Comparison of ENCODE assay signal across 8 cellular contexts in the genomic region with DNA sequence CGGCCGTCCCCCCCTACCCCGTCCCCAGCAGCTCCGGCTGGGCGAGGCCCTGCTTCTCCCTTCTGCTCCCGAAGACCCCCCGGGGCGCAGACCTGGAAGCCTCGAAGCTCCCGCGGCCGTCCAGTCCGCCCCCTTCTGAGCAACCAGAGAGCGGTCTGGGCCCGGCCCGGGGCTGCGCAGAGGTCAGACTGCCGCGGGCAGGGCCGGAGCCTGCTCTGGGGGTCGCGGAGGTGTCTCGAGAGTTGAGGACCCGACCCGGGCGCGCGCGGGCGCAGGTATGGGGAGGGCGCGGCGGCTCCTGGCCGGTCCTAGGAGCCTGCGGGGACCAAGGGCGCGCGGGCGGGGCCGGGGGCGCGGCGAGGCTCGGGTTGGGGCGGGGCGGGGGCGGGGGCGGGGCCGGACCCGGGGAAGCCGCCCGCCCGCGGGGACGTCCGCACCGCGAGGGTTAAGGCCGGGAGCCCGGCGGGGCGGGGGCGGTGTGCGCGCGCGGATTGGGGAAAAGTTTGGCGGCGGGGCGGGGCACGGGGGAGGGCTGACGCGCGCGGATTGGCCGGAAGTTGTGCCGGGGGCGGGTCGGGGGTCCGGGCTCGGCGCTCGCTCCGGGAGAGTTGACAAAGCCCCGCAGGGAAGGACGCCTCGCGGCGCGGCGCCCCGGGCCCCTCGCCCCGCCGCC. TPM values are rescaled to one million over a fixed set of nuclear protein-coding genes. Genes with fewer than 3 reads are reported as not detected.
DNase-seq lines count a peak whose midpoint lies in the region; ATAC-seq, FAIRE-seq and TF ChIP-seq lines count a peak whose summit lies in the region.

A gene with protein sequence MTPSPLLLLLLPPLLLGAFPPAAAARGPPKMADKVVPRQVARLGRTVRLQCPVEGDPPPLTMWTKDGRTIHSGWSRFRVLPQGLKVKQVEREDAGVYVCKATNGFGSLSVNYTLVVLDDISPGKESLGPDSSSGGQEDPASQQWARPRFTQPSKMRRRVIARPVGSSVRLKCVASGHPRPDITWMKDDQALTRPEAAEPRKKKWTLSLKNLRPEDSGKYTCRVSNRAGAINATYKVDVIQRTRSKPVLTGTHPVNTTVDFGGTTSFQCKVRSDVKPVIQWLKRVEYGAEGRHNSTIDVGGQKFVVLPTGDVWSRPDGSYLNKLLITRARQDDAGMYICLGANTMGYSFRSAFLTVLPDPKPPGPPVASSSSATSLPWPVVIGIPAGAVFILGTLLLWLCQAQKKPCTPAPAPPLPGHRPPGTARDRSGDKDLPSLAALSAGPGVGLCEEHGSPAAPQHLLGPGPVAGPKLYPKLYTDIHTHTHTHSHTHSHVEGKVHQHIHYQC (plus strand): TSS at position 605 of the 673 bp plus-strand sequence. CDS start 860 bp downstream, outside the sequence.

- no peaks in the 10 kb centered on the region for H3F3A ChIP-seq in Loucy (ENCODE audit: low read depth)

- TF ChIP-seq POLR2A in spleen (IDR thresholded peaks at IDR 0.05), result no peak

- peak within 1 kb of the TSS; percentile 81 for H3K9ac ChIP-seq in BLaER1
- peak within 1 kb of the TSS; percentile 67 for H3K9ac ChIP-seq in Loucy (ENCODE audit: low read depth, low read length, poor library complexity, severe bottlenecking)

- H3K4me2 ChIP-seq in BLaER1 (peak within 1 kb of the TSS; percentile 98), Loucy (ENCODE audit: low read depth, low read length, poor library complexity, severe bottlenecking) (peak within 1 kb of the TSS; percentile 74)

- peak within 1 kb of the TSS; percentile 71 for H3K27ac ChIP-seq in BLaER1
- H3K27ac ChIP-seq in spleen, result peak within 1 kb of the TSS; percentile 22 to 92 (median 78)

- peaks cover 47% of the 10 kb centered on the region for H3K27me3 ChIP-seq in BLaER1
- peaks cover 11% of the 10 kb centered on the region for H3K27me3 ChIP-seq in Loucy (ENCODE audit: insufficient read depth, low read length, poor library complexity, severe bottlenecking)
- peaks cover 9% of the 10 kb centered on the region for H3K27me3 ChIP-seq in bronchial epithelial cell (ENCODE audit: control insufficient read depth, insufficient read depth, low read length)
- peaks cover 0 to 57% (median 11%) of the 10 kb centered on the region in 7 donors for H3K27me3 ChIP-seq in spleen (replicated peaks in 1 of 7)

- H4K20me1 ChIP-seq in BLaER1 (peaks cover 59% of the 10 kb centered on the region), Loucy (ENCODE audit: insufficient read depth, low read length, poor library complexity, severe bottlenecking) (peaks cover 18% of the 10 kb centered on the region)

- TF ChIP-seq CTCF in Loucy (conservative IDR thresholded peaks at IDR 0.05; ENCODE audit: low read length) (no peak), bronchial epithelial cell (IDR thresholded peaks at IDR 0.05; ENCODE audit: insufficient read depth, low read length, severe bottlenecking) (no peak), spleen (IDR thresholded peaks at IDR 0.05 in 8 of 11, conservative IDR thresholded peaks at IDR 0.05 in 3 of 11) (no peak)

- H3K4me3 ChIP-seq in BLaER1 (peak within 1 kb of the TSS; percentile 76), Loucy (ENCODE audit: low read length, poor library complexity, severe bottlenecking) (peak within 1 kb of the TSS; percentile 77), bronchial epithelial cell (ENCODE audit: low read depth, low read length) (peak within 1 kb of the TSS; percentile 60), spleen (peak within 1 kb of the TSS; percentile 61 to 91 (median 78))

- FAIRE-seq in bronchial epithelial cell (lab: Jason Lieb, UNC), result no peak

- H3K4me1 ChIP-seq in BLaER1 (peaks cover 60% of the 10 kb centered on the region), Loucy (ENCODE audit: insufficient read depth, low read length, poor library complexity, severe bottlenecking) (peaks cover 27% of the 10 kb centered on the region), spleen (peaks cover 8 to 66% (median 54%) of the 10 kb centered on the region in 6 donors)

- intact Hi-C loops in spleen (cut with DNase I; ENCODE audit: low total_unique reads), result no loop called here

- no peaks in the 10 kb centered on the region for H3K9me2 ChIP-seq in Loucy (replicated peaks; ENCODE audit: low read depth, low read length)

- H3K79me2 ChIP-seq in Loucy (ENCODE audit: insufficient read depth, low read length), result peaks cover 17% of the 10 kb centered on the region; the same call in 1 of the 2 replicates

- peak; percentile 33 for ATAC-seq in GM21423 (IDR thresholded peaks at IDR 0.05; ENCODE audit: unreplicated experiment)
- ATAC-seq in GM21360 (IDR thresholded peaks at IDR 0.05; ENCODE audit: unreplicated experiment), result no peak

- 0 to 2% (median 1%) methylated on average over 36 to 95 of the region's 95 CpGs for WGBS in spleen, 5 donors

- peak within 1 kb of the TSS; percentile 60 for H2AFZ ChIP-seq in Loucy (ENCODE audit: low read length)

- DNase-seq in activated CD4-positive, CD25-positive, alpha-beta regulatory T cell treated with anti-CD3 and anti-CD28 coated beads, Interleukin-2, amount 50 U/mL, for 16 hours (ENCODE audit: low read depth, low spot score), result peak; percentile 83
- DNase-seq in bronchial epithelial cell (ENCODE audit: low read depth) (peak; percentile 50), iris pigment epithelial cell (ENCODE audit: low read depth) (peak; percentile 90), spleen (peak; percentile 96)

- H3K9me3 ChIP-seq in BLaER1, result peaks cover 9% of the 10 kb centered on the region; the same call in 1 of the 2 replicates
- no peaks in the 10 kb centered on the region for H3K9me3 ChIP-seq in Loucy (ENCODE audit: insufficient read depth, low read depth, low read length)
- H3K9me3 ChIP-seq in spleen, result peaks cover 0 to 7% (median 0%) of the 10 kb centered on the region in 8 donors

- H3K36me3 ChIP-seq in BLaER1 (peaks cover 20% of the 10 kb centered on the region), Loucy (ENCODE audit: insufficient read depth, low read length) (no peaks in the 10 kb centered on the region), bronchial epithelial cell (ENCODE audit: control insufficient read depth, insufficient read depth, low read length) (peaks cover 2% of the 10 kb centered on the region), spleen (no peaks in the 10 kb centered on the region)

RNA-seq across cellular contexts. Expression of the gene that starts here (rescaled TPM):
- total RNA-seq in bronchial epithelial cell (14.2 and 14.7 TPM in 2 replicates), spleen (10 to 100 TPM in 5 of 7 donors, 1 to 10 TPM in 2; 7.9 to 20.6 (median 13.2) TPM)
- polyA plus RNA-seq in spleen, result 1 to 10 TPM; 1.4 to 4.6 (median 1.5) TPM
